In genomic region chr13:113553541-113554332, GRCh38 we compare ENCODE assay signal across 25 cellular contexts. TPM values are rescaled to one million over a fixed set of nuclear protein-coding genes. Genes with fewer than 3 reads are reported as not detected.
A peak's percentile ranks its signal among the peaks of the same experiment; 100 is the strongest.
DNase-seq lines count a peak whose midpoint lies in the region; ATAC-seq and TF ChIP-seq lines count a peak whose summit lies in the region.
"Had no signal": no experiment of that assay in that cellular context is flagged by ENCODE, and none has a peak within 500 bp of the region (broad histone marks: within the 10 kb centered on the region; RNA-seq: fewer than 3 reads in every experiment).

No MANE protein-coding gene starts in this region.

- peak; percentile 42 for DNase-seq in right atrium auricular region (ENCODE audit: low spot score)
- no peak for DNase-seq in right cardiac atrium
- DNase-seq in coronary artery (ENCODE audit: low spot score) = peak; percentile 62
- DNase-seq in mesenteric fat pad (ENCODE audit: low spot score) = peak; percentile 68
- peak; percentile 79 to 84 for DNase-seq in vagina (ENCODE audit: extremely low spot score in 2 of 2)
- DNase-seq in mucosa of descending colon = no peak
- no peak for DNase-seq in prostate gland (ENCODE audit: low spot score)
- DNase-seq: activated CD4-positive, alpha-beta T cell treated with anti-CD3 and anti-CD28 coated beads for 36 hours; activated naive CD4-positive, alpha-beta T cell treated with Interleukin-2 at 50 U/mL for 16 hours; CD4-positive, alpha-beta memory T cell; cerebellar nuclear complex; heart right ventricle; immature natural killer cell; naive thymus-derived CD4-positive, alpha-beta T cell; NCI-H1417; NCI-H2107; NCI-H526 treated with DMSO at 0.1 percent for 48 hours; stimulated activated CD4-positive, alpha-beta T cell treated with anti-CD3 and anti-CD28 coated beads, Interleukin-1b, Interleukin-23, amount 100 ng/mL, for 48 hours; SW 1271; thyroid gland had no signal

- intact Hi-C loops in right cardiac atrium (cut with DNase I) = no loop called here
- intact Hi-C loops in vagina (cut with DNase I) = no loop called here
- intact Hi-C loops in mucosa of descending colon (cut with DNase I, micrococcal nuclease) = no loop called here
- intact Hi-C loops in prostate gland (cut with DNase I) = no loop called here

- TF ChIP-seq POLR2A in vagina (IDR thresholded peaks at IDR 0.05) (no peak), prostate gland (IDR thresholded peaks at IDR 0.05) (no peak)

- no peaks in the 10 kb centered on the region for H3K9me3 ChIP-seq in right atrium auricular region
- no peaks in the 10 kb centered on the region for H3K9me3 ChIP-seq in right cardiac atrium (ENCODE audit: control insufficient read depth, low read length)
- no peaks in the 10 kb centered on the region for H3K9me3 ChIP-seq in vagina
- H3K9me3 ChIP-seq in mucosa of descending colon = no peaks in the 10 kb centered on the region
- no peaks in the 10 kb centered on the region for H3K9me3 ChIP-seq in prostate gland
- H3K9me3 ChIP-seq: ascending aorta, heart right ventricle, pancreas, thyroid gland had no signal

- H3K4me1 ChIP-seq in right atrium auricular region (peaks cover 0 to 6% of the 10 kb centered on the region in 2 donors), right cardiac atrium (ENCODE audit: control insufficient read depth, insufficient read depth, low read length) (no peaks in the 10 kb centered on the region), vagina (peaks cover 7% of the 10 kb centered on the region), mucosa of descending colon (ENCODE audit: low read depth) (no peaks in the 10 kb centered on the region), prostate gland (replicated peaks) (no peaks in the 10 kb centered on the region)
- H3K4me1 ChIP-seq: ascending aorta, pancreas had no signal

- H3K27me3 ChIP-seq in right atrium auricular region = no peaks in the 10 kb centered on the region
- H3K27me3 ChIP-seq in right cardiac atrium (ENCODE audit: control insufficient read depth, insufficient read depth) = no peaks in the 10 kb centered on the region
- no peaks in the 10 kb centered on the region for H3K27me3 ChIP-seq in vagina
- no peaks in the 10 kb centered on the region for H3K27me3 ChIP-seq in prostate gland (replicated peaks; ENCODE audit: insufficient read depth)
- H3K27me3 ChIP-seq: ascending aorta, heart right ventricle, pancreas, thyroid gland had no signal

- H3K4me3 ChIP-seq in right atrium auricular region (no peak overlapping the region), right cardiac atrium (ENCODE audit: low read length) (no peak overlapping the region), coronary artery (no peak overlapping the region), vagina (no peak overlapping the region), mucosa of descending colon (no peak overlapping the region), prostate gland (no peak overlapping the region)
- H3K4me3 ChIP-seq: ascending aorta, heart right ventricle, pancreas, thyroid gland had no signal

- no peak overlapping the region for H3K27ac ChIP-seq in right atrium auricular region
- H3K27ac ChIP-seq in right cardiac atrium (ENCODE audit: low read length) = no peak overlapping the region
- H3K27ac ChIP-seq in coronary artery = no peak overlapping the region
- H3K27ac ChIP-seq in vagina = no peak overlapping the region
- H3K27ac ChIP-seq in prostate gland = no peak overlapping the region
- H3K27ac ChIP-seq: ascending aorta, pancreas, thyroid gland had no signal

- WGBS in right cardiac atrium = 85% methylated on average over 16 of the region's 16 CpGs
- WGBS in prostate gland = 83% methylated on average over 16 of the region's 16 CpGs

- no peak for ATAC-seq in right cardiac atrium
- no peak for ATAC-seq in mucosa of descending colon
- ATAC-seq in GM21390 (IDR thresholded peaks at IDR 0.05; ENCODE audit: unreplicated experiment) = no peak
- ATAC-seq: activated CD4-positive, alpha-beta T cell treated with anti-CD3 and anti-CD28 coated beads for 36 hours; pancreas; Right ventricle myocardium inferior; stimulated activated memory B cell treated with anti-CD40 and anti-IgM and Interleukin-4, amounts not matched to agents 10 μg/mL and 1 μg/mL and 100 μg/mL, for 72 hours had no signal

- no peak for TF ChIP-seq CTCF in right atrium auricular region (IDR thresholded peaks at IDR 0.05)
- no peak for TF ChIP-seq CTCF in coronary artery (IDR thresholded peaks at IDR 0.05)
- TF ChIP-seq CTCF in vagina (IDR thresholded peaks at IDR 0.05) = no peak
- TF ChIP-seq CTCF in mucosa of descending colon (IDR thresholded peaks at IDR 0.05) = no peak
- no peak for TF ChIP-seq CTCF in prostate gland (IDR thresholded peaks at IDR 0.05)

- H3K36me3 ChIP-seq in right atrium auricular region (peaks cover 27% of the 10 kb centered on the region), vagina (peaks cover 0 to 17% of the 10 kb centered on the region in 2 donors), mucosa of descending colon (ENCODE audit: low read depth) (no peaks in the 10 kb centered on the region), prostate gland (no peaks in the 10 kb centered on the region)
- H3K36me3 ChIP-seq: thyroid gland had no signal

RNA-seq across cellular contexts. Expression of gene TFDP1, which starts 30.8 kb away (rescaled TPM):
- total RNA-seq in right atrium auricular region (10 to 100 TPM; 34.4 to 40.4 TPM), right cardiac atrium (10 to 100 TPM; 48.1 to 54.2 (median 51.1) TPM), mesenteric fat pad (66.4 TPM), vagina (40.0 TPM), mucosa of descending colon (10 to 100 TPM; 52.7 to 66.4 (median 54.3) TPM), prostate gland (10 to 100 TPM; 50.1 to 62.4 TPM)
- 37.1 TPM for polyA plus RNA-seq in right cardiac atrium

Comparison
In these comparisons a context has a peak if more than half of its experiments do, and no peak if none do; other contexts are left out.
1. DNase-seq: peak in right atrium auricular region (single experiment), coronary artery (single experiment), mesenteric fat pad (single experiment) and vagina (2 of 2); none in right cardiac atrium (0 of 3), mucosa of descending colon (0 of 3) and prostate gland (single experiment).